In genomic region chr15:52788099-52788986, GRCh38 we compare ENCODE assay signal across 12 cellular contexts. TPM values are rescaled to one million over a fixed set of nuclear protein-coding genes. Genes with fewer than 3 reads are reported as not detected.
DNase-seq lines count a peak whose midpoint lies in the region; ATAC-seq, FAIRE-seq and TF ChIP-seq lines count a peak whose summit lies in the region.
"Had no signal": no experiment of that assay in that cellular context is flagged by ENCODE, and none has a peak within 500 bp of the region (broad histone marks: within the 10 kb centered on the region; RNA-seq: fewer than 3 reads in every experiment).

No MANE protein-coding gene starts in this region.

- H3K23ac ChIP-seq in IMR-90 (ENCODE audit: low read depth, low read length) = no peak overlapping the region
- no peak overlapping the region for H3K23ac ChIP-seq in H1 (ENCODE audit: insufficient read length)
- peak overlapping the region; percentile 94 for H3K23ac ChIP-seq in neuronal stem cell (ENCODE audit: low read depth, low read length, poor library complexity)

- H3K79me1 ChIP-seq in IMR-90 (ENCODE audit: low read depth in 1 of 2, low read length in 2 of 2) = no peaks in the 10 kb centered on the region
- H3K79me1 ChIP-seq in H1 (ENCODE audit: low read depth, low read length) = 0 out of 2 replicates have a peak, but pooled peaks cover 2% of the 10 kb centered on the region
- H3K79me1 ChIP-seq in neuronal stem cell (ENCODE audit: low read depth, low read length) = no peaks in the 10 kb centered on the region

- dilution Hi-C loops in IMR-90 (cut with HindIII; ENCODE audit: low sequenced_read_pairs, unreplicated experiment) = no loop called here

- 1% methylated on average over 33 of the region's 58 CpGs; no CpG with 5 or more reads in 1 of the 2 experiments for WGBS in IMR-90 (ENCODE audit: extremely low coverage in 2 of 2, insufficient read length in 1 of 2), 2 experiments
- 5% methylated on average over 44 of the region's 58 CpGs; no CpG with 5 or more reads in 1 of the 2 experiments for WGBS in H1 (ENCODE audit: extremely low coverage in 1 of 2, insufficient coverage in 1 of 2, insufficient read length in 1 of 2, insufficient replicate concordance in 2 of 2, low coverage in 1 of 2, low lambda C conversion rate in 2 of 2, missing lambda C conversion rate in 1 of 2), 2 experiments
- no CpG with 5 or more reads among the region's 58 CpGs for WGBS in neuronal stem cell (ENCODE audit: extremely low coverage in 2 of 2, insufficient read length in 2 of 2, insufficient replicate concordance in 1 of 2), 2 donors

- H3K14ac ChIP-seq in IMR-90 (replicated peaks; ENCODE audit: low read depth, low read length) (no peak overlapping the region), H1 (ENCODE audit: insufficient read length) (no peak overlapping the region), neuronal stem cell (ENCODE audit: low read length) (peak overlapping the region; percentile 73)

- no peak overlapping the region for H4K91ac ChIP-seq in IMR-90 (ENCODE audit: insufficient read depth, low read depth, low read length)
- H4K91ac ChIP-seq in H1 (replicated peaks; ENCODE audit: insufficient read length, low read length) = no peak overlapping the region
- H4K91ac ChIP-seq in neuronal stem cell (ENCODE audit: low read depth, low read length, poor library complexity) = no peak overlapping the region

- H2AFZ ChIP-seq in IMR-90 (replicated peaks; ENCODE audit: low read length, poor library complexity) (peak overlapping the region; percentile 33), H1 (ENCODE audit: low read length) (no peak overlapping the region), neuronal stem cell (ENCODE audit: low read length) (no peak overlapping the region)

- TF ChIP-seq RAD21 in IMR-90 (IDR thresholded peaks at IDR 0.05; ENCODE audit: low read length) = no peak
- no peak for TF ChIP-seq RAD21 in H1 (IDR thresholded peaks at IDR 0.05 in 1 of 2, conservative IDR thresholded peaks at IDR 0.05 in 1 of 2; ENCODE audit: low read depth in 2 of 2, low read length in 2 of 2)

- no peak overlapping the region for H3K4me2 ChIP-seq in IMR-90 (ENCODE audit: low read depth, low read length)
- peak overlapping the region; percentile 66 to 92 for H3K4me2 ChIP-seq in H1 (ENCODE audit: insufficient read depth in 1 of 2, low read depth in 2 of 2, low read length in 2 of 2)
- H3K4me2 ChIP-seq in neuronal stem cell (ENCODE audit: insufficient read depth, low read length, poor library complexity, severe bottlenecking) = no peak overlapping the region

- FAIRE-seq in H1 (lab: Jason Lieb, UNC) = no peak

- H3K4me3 Mint-ChIP-seq in activated CD4-positive, alpha-beta T cell treated with anti-CD3 and anti-CD28 coated beads, Interleukin-2, amount 10 ng/mL, durations not matched to agents 24 days and 14 days = no peak overlapping the region

- TF ChIP-seq EP300 in H1 (IDR thresholded peaks at IDR 0.05; ENCODE audit: borderline replicate concordance in 1 of 2, low read depth in 2 of 2, low read length in 2 of 2) = no peak

- H4K20me1 ChIP-seq in IMR-90 (ENCODE audit: insufficient read depth, low read length) = no peaks in the 10 kb centered on the region; the same call in 1 of the 2 replicates
- H4K20me1 ChIP-seq in H1 (replicated peaks in 1 of 2; ENCODE audit: control insufficient read depth in 1 of 2, insufficient read depth in 2 of 2, low read length in 2 of 2) = peaks cover 8 to 39% of the 10 kb centered on the region in 2 experiments

- H4K8ac ChIP-seq in IMR-90 (ENCODE audit: low read depth in 2 of 2, low read length in 2 of 2) = no peak overlapping the region
- 0 out of 2 replicates have a peak overlapping the region, but pooled peaks have one; percentile 68 for H4K8ac ChIP-seq in H1 (ENCODE audit: extremely low read depth, insufficient read depth, low read length)
- H4K8ac ChIP-seq in neuronal stem cell (ENCODE audit: low read depth, low read length) = peak overlapping the region; percentile 8

- H2BK15ac ChIP-seq in IMR-90 (ENCODE audit: low read depth, low read length) (no peak overlapping the region), H1 (ENCODE audit: low read length) (peak overlapping the region; percentile 88; the same call in 1 of the 2 replicates), neuronal stem cell (ENCODE audit: low read length) (peak overlapping the region; percentile 51)

- no peak overlapping the region for H3K27ac Mint-ChIP-seq in activated CD4-positive, alpha-beta T cell treated with anti-CD3 and anti-CD28 coated beads, Interleukin-2, amount 10 ng/mL, durations not matched to agents 24 days and 14 days

- H3K27me3 ChIP-seq in IMR-90 (ENCODE audit: control insufficient read depth, insufficient read depth, low read length) = peaks cover 93% of the 10 kb centered on the region
- peaks cover 81 to 99% (median 92%) of the 10 kb centered on the region in 4 experiments for H3K27me3 ChIP-seq in H1 (replicated peaks in 1 of 4; ENCODE audit: control insufficient read depth in 3 of 4, extremely low read depth in 1 of 4, insufficient read depth in 3 of 4, low read length in 3 of 4)
- peaks cover 57 to 90% (median 90%) of the 10 kb centered on the region in 3 experiments for H3K27me3 ChIP-seq in neuronal stem cell (ENCODE audit: control insufficient read depth in 3 of 3, insufficient read depth in 3 of 3, low read depth in 1 of 3, low read length in 3 of 3)

- H3K9ac ChIP-seq in IMR-90 (ENCODE audit: low read depth, low read length) = no peak overlapping the region
- H3K9ac ChIP-seq in H1 (replicated peaks in 1 of 4; ENCODE audit: extremely low read depth in 1 of 4, low read depth in 3 of 4, low read length in 3 of 4) = no peak overlapping the region
- H3K9ac ChIP-seq in neuronal stem cell (ENCODE audit: low read depth, low read length, poor library complexity) = peak overlapping the region; percentile 45

- CTCF ChIA-PET in IMR-90 (lab: Yijun Ruan, JAX) = no interaction called here
- CTCF ChIA-PET in H1 (lab: Charles Lee; ENCODE audit: partially characterized antibody) = interaction anchor here (1.0 to 10.9 kb wide), 6 partner anchors 9 to 724 kb away, joined by 3 to 182 read pairs (median 4); no protein-coding TSS in a partner anchor

- H3K36me3 ChIP-seq in IMR-90 (ENCODE audit: control insufficient read depth, insufficient read depth, low read length) (no peaks in the 10 kb centered on the region), H1 (ENCODE audit: control insufficient read depth in 2 of 4, insufficient read depth in 4 of 4, low read length in 3 of 4) (peaks cover 0 to 10% (median 0%) of the 10 kb centered on the region in 4 experiments; a peak in 1 of 8 replicates), neuronal stem cell (replicated peaks in 1 of 2; ENCODE audit: control insufficient read depth in 2 of 2, insufficient read depth in 2 of 2, low read length in 2 of 2) (no peaks in the 10 kb centered on the region)
- H3K36me3 ChIP-seq: brain microvascular endothelial cell, stomach had no signal

- H3K9me3 ChIP-seq in IMR-90 (ENCODE audit: control insufficient read depth, insufficient read depth, low read length) (peaks cover 8% of the 10 kb centered on the region; the same call in 1 of the 2 replicates), H1 (ENCODE audit: insufficient read depth in 2 of 2, low read depth in 1 of 2, low read length in 1 of 2) (no peaks in the 10 kb centered on the region; a peak in 1 of 4 replicates), neuronal stem cell (replicated peaks in 1 of 2; ENCODE audit: control insufficient read depth in 2 of 2, insufficient read depth in 1 of 2, low read depth in 1 of 2, low read length in 2 of 2) (peaks cover 1 to 2% of the 10 kb centered on the region in 2 donors)

- POLR2A ChIA-PET in IMR-90 (lab: Charles Lee; ENCODE audit: unreplicated experiment) = no interaction called here
- POLR2A ChIA-PET in H1 (lab: Charles Lee; ENCODE audit: partially characterized antibody) = interaction anchor here (0.9 to 12.7 kb wide), 4 partner anchors 12 to 409 kb away, joined by 3 to 225 read pairs (median 3); no protein-coding TSS in a partner anchor

- no peak overlapping the region for H2AK5ac ChIP-seq in IMR-90 (ENCODE audit: low read depth, low read length)
- no peak overlapping the region; the same call in 1 of the 2 replicates for H2AK5ac ChIP-seq in H1 (ENCODE audit: low read depth, low read length)
- H2AK5ac ChIP-seq in neuronal stem cell (ENCODE audit: low read depth, low read length) = peak overlapping the region; percentile 83

- H3K9me3 Mint-ChIP-seq in activated CD4-positive, alpha-beta T cell treated with anti-CD3 and anti-CD28 coated beads, Interleukin-2, amount 10 ng/mL, durations not matched to agents 24 days and 14 days = no peaks in the 10 kb centered on the region

- TF ChIP-seq POLR2A in IMR-90 (IDR thresholded peaks at IDR 0.05; ENCODE audit: low read depth, low read length) = no peak
- no peak for TF ChIP-seq POLR2A in H1 (IDR thresholded peaks at IDR 0.05; ENCODE audit: control extremely low read depth in 1 of 2, low read depth in 2 of 2, low read length in 2 of 2)

- H3K4me1 ChIP-seq in IMR-90 (ENCODE audit: control insufficient read depth, insufficient read depth, low read length) (peaks cover 5% of the 10 kb centered on the region; the same call in 1 of the 2 replicates), H1 (replicated peaks in 1 of 4; ENCODE audit: control insufficient read depth in 3 of 4, insufficient read depth in 4 of 4, low read length in 3 of 4) (peaks cover 10 to 70% (median 48%) of the 10 kb centered on the region in 4 experiments), neuronal stem cell (ENCODE audit: control insufficient read depth in 2 of 2, insufficient read depth in 1 of 2, low read depth in 1 of 2, low read length in 2 of 2) (peaks cover 29 to 40% of the 10 kb centered on the region in 2 donors)

- ATAC-seq in IMR-90 (ENCODE audit: low read depth) = no peak
- ATAC-seq: HCT116 had no signal

- H2BK5ac ChIP-seq in IMR-90 (ENCODE audit: low read depth, low read length, poor library complexity, severe bottlenecking) = no peak overlapping the region
- H2BK5ac ChIP-seq in H1 (ENCODE audit: low read depth, low read length) = no peak overlapping the region; the same call in 1 of the 2 replicates
- peak overlapping the region; percentile 19 for H2BK5ac ChIP-seq in neuronal stem cell (ENCODE audit: low read length)

- H3K27ac ChIP-seq in IMR-90 (ENCODE audit: insufficient read depth, low read length) = no peak overlapping the region
- no peak overlapping the region for H3K27ac ChIP-seq in H1 (ENCODE audit: low read depth, low read length)
- no peak overlapping the region for H3K27ac ChIP-seq in neuronal stem cell (replicated peaks; ENCODE audit: low read length)
- H3K27ac ChIP-seq: brain microvascular endothelial cell, stomach had no signal

- peaks cover 24% of the 10 kb centered on the region for H3K23me2 ChIP-seq in H1 (ENCODE audit: low read depth, low read length)

- peaks cover 82% of the 10 kb centered on the region for H3K27me3 Mint-ChIP-seq in activated CD4-positive, alpha-beta T cell treated with anti-CD3 and anti-CD28 coated beads, Interleukin-2, amount 10 ng/mL, durations not matched to agents 24 days and 14 days

- H2BK120ac ChIP-seq in IMR-90 (ENCODE audit: low read depth, low read length) (no peak overlapping the region), H1 (replicated peaks; ENCODE audit: low read depth, low read length) (no peak overlapping the region), neuronal stem cell (ENCODE audit: low read depth, low read length) (no peak overlapping the region)

- peaks cover 5% of the 10 kb centered on the region for H3K36me3 Mint-ChIP-seq in activated CD4-positive, alpha-beta T cell treated with anti-CD3 and anti-CD28 coated beads, Interleukin-2, amount 10 ng/mL, durations not matched to agents 24 days and 14 days (ENCODE audit: low read depth)

- no peak overlapping the region for H3K56ac ChIP-seq in IMR-90 (ENCODE audit: extremely low read depth, insufficient read depth, low read length)
- H3K56ac ChIP-seq in H1 (replicated peaks; ENCODE audit: insufficient read length, low read depth, low read length) = no peak overlapping the region

- in situ Hi-C loops in IMR-90 (cut with MboI; ENCODE audit: low sequenced_read_pairs) = no loop called here

- intact Hi-C loops in activated CD4-positive, alpha-beta T cell treated with anti-CD3 and anti-CD28 coated beads, Interleukin-2, amount 10 ng/mL, durations not matched to agents 24 days and 14 days (cut with micrococcal nuclease) = loop anchor here (2.0 kb wide), 1 partner anchor 16 kb away; no protein-coding TSS in a partner anchor
- intact Hi-C loops in IMR-90 (cut with micrococcal nuclease) = no loop called here

- no peak overlapping the region for H3K4ac ChIP-seq in IMR-90 (ENCODE audit: low read depth, low read length)
- H3K4ac ChIP-seq in H1 (replicated peaks; ENCODE audit: insufficient read length, low read depth, low read length) = peak overlapping the region; percentile 27
- no peak overlapping the region for H3K4ac ChIP-seq in neuronal stem cell (ENCODE audit: low read length)

- no TSS peak for BruUV-seq in IMR-90 (replicated peaks; lab: Mats Ljungman, UMichigan)

- H3K4me3 ChIP-seq in IMR-90 (ENCODE audit: insufficient read depth, low read depth, low read length) = no peak overlapping the region
- H3K4me3 ChIP-seq in H1 (ENCODE audit: extremely low read depth in 1 of 4, insufficient read depth in 2 of 4, low read depth in 3 of 4, low read length in 4 of 4) = peak overlapping the region; percentile 22 to 62 (median 32); a peak in 6 of 8 replicates
- no peak overlapping the region for H3K4me3 ChIP-seq in neuronal stem cell (ENCODE audit: low read length in 2 of 2)

- TF ChIP-seq CTCF in IMR-90 (conservative IDR thresholded peaks at IDR 0.05; ENCODE audit: low read depth, low read length) = no peak
- no peak for TF ChIP-seq CTCF in H1 (IDR thresholded peaks at IDR 0.05; ENCODE audit: control extremely low read depth in 1 of 3, insufficient read depth in 1 of 3, low read depth in 1 of 3, low read length in 3 of 3)

- H4K5ac ChIP-seq in IMR-90 (ENCODE audit: low read depth, low read length) (no peak overlapping the region), H1 (ENCODE audit: insufficient read length, low read depth, low read length) (no peak overlapping the region)

- H3K9me1 ChIP-seq in IMR-90 (ENCODE audit: insufficient read depth, low read length) = no peaks in the 10 kb centered on the region

- H2BK12ac ChIP-seq in H1 (ENCODE audit: low read depth, low read length) (peak overlapping the region; percentile 92; the same call in 1 of the 2 replicates), neuronal stem cell (ENCODE audit: low read length) (no peak overlapping the region)

- H3K79me2 ChIP-seq in H1 (ENCODE audit: control insufficient read depth in 1 of 2, insufficient read depth in 2 of 2, low read length in 2 of 2) = no peaks in the 10 kb centered on the region

- H3K4me1 Mint-ChIP-seq in activated CD4-positive, alpha-beta T cell treated with anti-CD3 and anti-CD28 coated beads, Interleukin-2, amount 10 ng/mL, durations not matched to agents 24 days and 14 days = peaks cover 7% of the 10 kb centered on the region

- H2BK20ac ChIP-seq in IMR-90 (ENCODE audit: low read depth, low read length) = no peak overlapping the region
- H2BK20ac ChIP-seq in H1 (ENCODE audit: low read length) = peak overlapping the region; percentile 66; the same call in 1 of the 2 replicates

- peak; percentile 61 for DNase-seq in activated CD4-positive, alpha-beta T cell treated with anti-CD3 and anti-CD28 coated beads, Interleukin-2, amount 10 ng/mL, durations not matched to agents 24 days and 14 days
- no peak for DNase-seq in activated CD4-positive, alpha-beta T cell treated with anti-CD3 and anti-CD28 coated beads for 4 hours
- DNase-seq in IMR-90 (no peak), H1 (ENCODE audit: low read depth in 1 of 2, low spot score in 2 of 2) (peak in 1 of 2 experiments; percentile 68), neuronal stem cell (ENCODE audit: low spot score) (peak; percentile 15), amygdala (lab: John Stamatoyannopoulos, UW) (no peak), CD1c-positive myeloid dendritic cell (ENCODE audit: extremely low spot score) (no peak)
- DNase-seq in activated CD4-positive, CD25-positive, alpha-beta regulatory T cell (lab: John Stamatoyannopoulos, UW) = no peak
- DNase-seq: brain microvascular endothelial cell, NCI-H226, stomach had no signal

- no peak overlapping the region for H2AK9ac ChIP-seq in IMR-90 (replicated peaks; ENCODE audit: low read depth, low read length, poor library complexity)

- H3K18ac ChIP-seq in IMR-90 (ENCODE audit: low read depth, low read length) (no peak overlapping the region), H1 (ENCODE audit: extremely low read depth, low read length) (peak overlapping the region; percentile 53), neuronal stem cell (ENCODE audit: low read length) (peak overlapping the region; percentile 32)

RNA-seq across cellular contexts. Expression of gene ONECUT1, which starts 1.8 kb away (rescaled TPM):
- not detected in 2 replicates for total RNA-seq in activated CD4-positive, alpha-beta T cell treated with anti-CD3 and anti-CD28 coated beads, Interleukin-2, amount 10 ng/mL, durations not matched to agents 24 days and 14 days
- total RNA-seq in IMR-90 (2012; rRNA removed) = not detected in 2 replicates
- polyA plus RNA-seq in IMR-90 (2012; rRNA removed) (not detected in 2 replicates), H1 (2011; rRNA removed) (0.47 and 0.65 TPM in 2 replicates)
- polyA plus RNA-seq in IMR-90 (2012; cell fraction: cytosol; rRNA removed) = not detected in 2 replicates
- not detected in 2 replicates for polyA plus RNA-seq in IMR-90 (2012; cell fraction: nucleus; rRNA removed; ENCODE audit: low replicate concordance)
- total RNA-seq in H1 (2021; fragmentation: NEBNext Ultra II Directional; extraction: Animal tissue kit (Norgen Biotek cat#: 25700)) = 6.1 and 6.4 TPM in 2 replicates
- polyA plus RNA-seq in H1 (2011; cell fraction: cytosol; rRNA removed) = 1.1 TPM
- 2.0 TPM for polyA plus RNA-seq in H1 (2011; cell fraction: nucleus; rRNA removed)
- polyA plus RNA-seq in H1 (2012, experiment 1 of 2) = 1.4 to 3.0 TPM (median 1.8 TPM) in 4 replicates
- 0.12 TPM for polyA plus RNA-seq in H1 (2012, experiment 2 of 2)
- polyA plus RNA-seq in H1 (2013, experiment 1 of 2) = 11.2 TPM
- polyA plus RNA-seq in H1 (2013, experiment 2 of 2) = 10.6 TPM
- polyA minus RNA-seq in H1 (2011; rRNA and poly(A)+ RNA removed) = 4.4 and 5.0 TPM in 2 replicates
- 7.1 TPM for polyA minus RNA-seq in H1 (2011; cell fraction: cytosol; rRNA and poly(A)+ RNA removed)
- polyA minus RNA-seq in H1 (2011; cell fraction: nucleus; rRNA and poly(A)+ RNA removed) = 7.6 TPM
- 0.24 TPM for polyA plus RNA-seq in neuronal stem cell (2013, experiment 1 of 2)
- 0.24 TPM for polyA plus RNA-seq in neuronal stem cell (2013, experiment 2 of 2)
- polyA plus RNA-seq: stomach had no signal

Comparison
In these comparisons a context has a peak if more than half of its experiments do, and no peak if none do; other contexts are left out.
1. DNase-seq: peak in activated CD4-positive, alpha-beta T cell treated with anti-CD3 and anti-CD28 coated beads, Interleukin-2, amount 10 ng/mL, durations not matched to agents 24 days and 14 days (single experiment) and neuronal stem cell (single experiment); none in activated CD4-positive, alpha-beta T cell treated with anti-CD3 and anti-CD28 coated beads for 4 hours (0 of 2), IMR-90 (single experiment), amygdala (0 of 56), CD1c-positive myeloid dendritic cell (single experiment) and activated CD4-positive, CD25-positive, alpha-beta regulatory T cell (0 of 4).
2. H3K4me2 ChIP-seq: peak in H1 (2 of 2); none in IMR-90 (single experiment) and neuronal stem cell (single experiment).
3. H3K4me3 ChIP-seq: peak in H1 (4 of 4); none in IMR-90 (single experiment) and neuronal stem cell (0 of 2).
4. H4K8ac ChIP-seq: peak in H1 (single experiment) and neuronal stem cell (single experiment); none in IMR-90 (0 of 2).